In genomic region chr7:44573464-44574285, GRCh38 we compare ENCODE assay signal across 8 cellular contexts. TPM values are rescaled to one million over a fixed set of nuclear protein-coding genes. Genes with fewer than 3 reads are reported as not detected.
DNase-seq lines count a peak whose midpoint lies in the region; ATAC-seq and TF ChIP-seq lines count a peak whose summit lies in the region.

A gene with protein sequence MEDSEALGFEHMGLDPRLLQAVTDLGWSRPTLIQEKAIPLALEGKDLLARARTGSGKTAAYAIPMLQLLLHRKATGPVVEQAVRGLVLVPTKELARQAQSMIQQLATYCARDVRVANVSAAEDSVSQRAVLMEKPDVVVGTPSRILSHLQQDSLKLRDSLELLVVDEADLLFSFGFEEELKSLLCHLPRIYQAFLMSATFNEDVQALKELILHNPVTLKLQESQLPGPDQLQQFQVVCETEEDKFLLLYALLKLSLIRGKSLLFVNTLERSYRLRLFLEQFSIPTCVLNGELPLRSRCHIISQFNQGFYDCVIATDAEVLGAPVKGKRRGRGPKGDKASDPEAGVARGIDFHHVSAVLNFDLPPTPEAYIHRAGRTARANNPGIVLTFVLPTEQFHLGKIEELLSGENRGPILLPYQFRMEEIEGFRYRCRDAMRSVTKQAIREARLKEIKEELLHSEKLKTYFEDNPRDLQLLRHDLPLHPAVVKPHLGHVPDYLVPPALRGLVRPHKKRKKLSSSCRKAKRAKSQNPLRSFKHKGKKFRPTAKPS (minus strand): TSS chr7:44573908. CDS start chr7:44573895, 13 bp downstream.

- H3K9ac ChIP-seq in muscle layer of colon (ENCODE audit: low read length): peak within 1 kb of the TSS; percentile 74

- peaks cover 55% of the 10 kb centered on the region for H3K36me3 ChIP-seq in muscle layer of colon (ENCODE audit: insufficient read depth, low read length)

- H3K27me3 ChIP-seq in muscle layer of colon (ENCODE audit: control insufficient read depth in 1 of 2, insufficient read depth in 2 of 2, low read length in 2 of 2): no peaks in the 10 kb centered on the region

- peaks cover 56% of the 10 kb centered on the region for H3K4me1 Mint-ChIP-seq in activated T-cell treated with anti-CD3 and anti-CD28 coated beads, Interleukin-2, amount 50 U/mL, for 24 hours (ENCODE audit: low read depth)

- H3K27ac Mint-ChIP-seq in activated T-cell treated with anti-CD3 and anti-CD28 coated beads, Interleukin-2, amount 50 U/mL, for 24 hours: peak within 1 kb of the TSS; percentile 95

- H3K9me3 Mint-ChIP-seq in activated T-cell treated with anti-CD3 and anti-CD28 coated beads, Interleukin-2, amount 50 U/mL, for 24 hours: no peaks in the 10 kb centered on the region

- in situ Hi-C loops in KBM-7 (cut with MboI; ENCODE audit: low pct_unique_long_range_greater_than_20kb, low sequenced_read_pairs): no loop called here

- peak within 1 kb of the TSS; percentile 84 to 98 for H3K4me3 ChIP-seq in muscle layer of colon (ENCODE audit: low read depth in 1 of 2, low read length in 2 of 2)

- H3K9me3 ChIP-seq in muscle layer of colon (ENCODE audit: low read length): no peaks in the 10 kb centered on the region

- peak within 1 kb of the TSS; percentile 89 for H3K27ac ChIP-seq in muscle layer of colon (ENCODE audit: low read depth, low read length)

- no peaks in the 10 kb centered on the region for H3K27me3 Mint-ChIP-seq in activated T-cell treated with anti-CD3 and anti-CD28 coated beads, Interleukin-2, amount 50 U/mL, for 24 hours

- H3K36me3 Mint-ChIP-seq in activated T-cell treated with anti-CD3 and anti-CD28 coated beads, Interleukin-2, amount 50 U/mL, for 24 hours (ENCODE audit: low read depth): peaks cover 92% of the 10 kb centered on the region

- peak within 1 kb of the TSS; percentile 93 for H3K4me3 Mint-ChIP-seq in activated T-cell treated with anti-CD3 and anti-CD28 coated beads, Interleukin-2, amount 50 U/mL, for 24 hours

- DNase-seq in DMS153 treated with DMSO at 0.1 percent for 48 hours (lab: John Stamatoyannopoulos, UW; ENCODE audit: unreplicated experiment): peak; percentile 96
- peak; percentile 92 for DNase-seq in KBM-7
- peak; percentile 93 for DNase-seq in activated T-cell treated with anti-CD3 and anti-CD28 coated beads, Interleukin-2, amount 50 U/mL, for 24 hours
- peak; percentile 87 for DNase-seq in stimulated activated CD8-positive, alpha-beta memory T cell treated with anti-CD3 and anti-CD28 coated beads, Interleukin-7, amount 100 ng/mL, for 24 hours (ENCODE audit: low read depth)

- ATAC-seq in GM21717 (IDR thresholded peaks at IDR 0.05; ENCODE audit: unreplicated experiment) (peak; percentile 76), esophagus mucosa (peak; percentile 94)

- H3K4me1 ChIP-seq in muscle layer of colon (ENCODE audit: insufficient read depth, low read length): peaks cover 16% of the 10 kb centered on the region

TF ChIP-seq in PFSK-1, 5 proteins besides CTCF, POLR2A, EP300 and RAD21:
- TF ChIP-seq SIN3A (IDR thresholded peaks at IDR 0.05; ENCODE audit: borderline replicate concordance, insufficient read depth, low read length) (0 out of 2 replicates have a peak, but pooled peaks have one; percentile 55), REST (IDR thresholded peaks at IDR 0.05; ENCODE audit: insufficient read depth in 1 of 2, low read depth in 2 of 2, low read length in 2 of 2) (no peak; a peak in 1 of 4 replicates), POLR2AphosphoS5 (IDR thresholded peaks at IDR 0.05; ENCODE audit: low read depth, low read length) (peak; percentile 85; the same call in 1 of the 2 replicates), FOXP2 (optimal IDR thresholded peaks at IDR 0.05; ENCODE audit: borderline replicate concordance, extremely low read depth, extremely low read length, insufficient read depth) (no peak), TAF1 (IDR thresholded peaks at IDR 0.05; ENCODE audit: borderline replicate concordance, insufficient read depth, low read length) (peak; percentile 78; the same call in 1 of the 2 replicates)

RNA-seq across cellular contexts. Expression of the gene that starts here (rescaled TPM):
- polyA plus RNA-seq in PFSK-1 (2012; ENCODE audit: insufficient read length, low read depth): 137 TPM
- 51.8 TPM for total RNA-seq in esophagus mucosa

Comparison
In these comparisons a context has a peak if more than half of its experiments do, and no peak if none do; other contexts are left out.
1. Peak in every context shown above with its lines: DNase-seq, ATAC-seq, H3K4me3 ChIP-seq and H3K27ac ChIP-seq.